ENCODE assay signal across 28 cellular contexts in genomic region chr22:18991828-18992442, GRCh38. TPM values are rescaled to one million over a fixed set of nuclear protein-coding genes. Genes with fewer than 3 reads are reported as not detected.
"Had no signal": no experiment of that assay in that cellular context is flagged by ENCODE, and none has a peak within 500 bp of the region (broad histone marks: within the 10 kb centered on the region; RNA-seq: fewer than 3 reads in every experiment).

No MANE protein-coding gene starts in this region.

- H3K4me3 ChIP-seq: colonic mucosa, esophagus muscularis mucosa, heart right ventricle, left ventricle myocardium inferior, lower lobe of right lung, pancreas, right atrium auricular region, thoracic aorta, tibial nerve, vagina had no signal

- H3K36me3 ChIP-seq: colonic mucosa, esophagus muscularis mucosa, heart right ventricle, left ventricle myocardium inferior, lower lobe of right lung, neutrophil, pancreas, right atrium auricular region, thoracic aorta, tibial nerve, vagina had no signal

- H3K36me3 Mint-ChIP-seq: natural killer cell; stimulated activated effector memory CD8-positive, alpha-beta T cell treated with anti-CD3 and anti-CD28 coated beads, Interleukin-12 subunit alpha, Interleukin-12 subunit beta, amount 100 ng/mL, for 72 hours had no signal

- H3K9me3 ChIP-seq: colonic mucosa, esophagus muscularis mucosa, heart right ventricle, left ventricle myocardium inferior, lower lobe of right lung, neutrophil, pancreas, right atrium auricular region, thoracic aorta, tibial nerve, vagina had no signal

- H3K27me3 ChIP-seq: colonic mucosa, foreskin keratinocyte, pancreas, right atrium auricular region, vagina had no signal

- H3K27ac Mint-ChIP-seq: natural killer cell; stimulated activated effector memory CD8-positive, alpha-beta T cell treated with anti-CD3 and anti-CD28 coated beads, Interleukin-12 subunit alpha, Interleukin-12 subunit beta, amount 100 ng/mL, for 72 hours had no signal

- DNase-seq: colonic mucosa; dermis blood vessel endothelial cell; effector memory CD4-positive, alpha-beta T cell; foreskin keratinocyte; glutamatergic neuron; heart right ventricle; hippocampal formation; left cardiac atrium; left ventricle myocardium inferior; lower lobe of right lung; natural killer cell; pancreas; stimulated activated CD4-positive, alpha-beta T cell treated with anti-CD3 and anti-CD28 coated beads, Interleukin-2, amount 100 ng/mL, for 24 hours; stimulated activated CD4-positive, alpha-beta T cell treated with anti-CD3 and anti-CD28 coated beads, Interleukin-4, amount 100 ng/mL, for 24 hours; stimulated activated naive CD8-positive, alpha-beta T cell treated with anti-CD3 and anti-CD28 coated beads, Interleukin-15, Interleukin-2, amounts not matched to agents 100 U/mL and 50 U/mL, for 24 hours had no signal

- H3K4me1 ChIP-seq: colonic mucosa, esophagus muscularis mucosa, foreskin keratinocyte, heart right ventricle, left ventricle myocardium inferior, lower lobe of right lung, pancreas, right atrium auricular region, tibial nerve, vagina had no signal

- H3K9me3 Mint-ChIP-seq: central memory CD8-positive, alpha-beta T cell; natural killer cell; stimulated activated effector memory CD8-positive, alpha-beta T cell treated with anti-CD3 and anti-CD28 coated beads, Interleukin-12 subunit alpha, Interleukin-12 subunit beta, amount 100 ng/mL, for 72 hours had no signal

- FAIRE-seq: endothelial cell of umbilical vein, islet of Langerhans, pancreas had no signal

- H3K4me1 Mint-ChIP-seq: central memory CD8-positive, alpha-beta T cell; natural killer cell; stimulated activated effector memory CD8-positive, alpha-beta T cell treated with anti-CD3 and anti-CD28 coated beads, Interleukin-12 subunit alpha, Interleukin-12 subunit beta, amount 100 ng/mL, for 72 hours had no signal

- H3K4me3 Mint-ChIP-seq: central memory CD8-positive, alpha-beta T cell; natural killer cell; stimulated activated effector memory CD8-positive, alpha-beta T cell treated with anti-CD3 and anti-CD28 coated beads, Interleukin-12 subunit alpha, Interleukin-12 subunit beta, amount 100 ng/mL, for 72 hours had no signal

- H3K27ac ChIP-seq: colonic mucosa, esophagus muscularis mucosa, foreskin keratinocyte, heart right ventricle, left ventricle myocardium inferior, lower lobe of right lung, neutrophil, pancreas, right atrium auricular region, thoracic aorta, tibial nerve, vagina had no signal

- ATAC-seq: foreskin keratinocyte; heart right ventricle; left cardiac atrium; lower lobe of right lung; natural killer cell; pancreas; sciatic nerve; stimulated activated effector memory CD8-positive, alpha-beta T cell treated with anti-CD3 and anti-CD28 coated beads, Interleukin-12 subunit alpha, Interleukin-12 subunit beta, amount 100 ng/mL, for 72 hours; stimulated activated naive CD8-positive, alpha-beta T cell treated with anti-CD3 and anti-CD28 coated beads, Interleukin-15, Interleukin-2, amounts not matched to agents 100 U/mL and 50 U/mL, for 24 hours had no signal

RNA-seq across cellular contexts. Expression of gene PRODH, which starts 55.8 kb away (rescaled TPM):
- total RNA-seq: endothelial cell of umbilical vein, fibroblast of lung, mononuclear cell, natural killer cell had no signal
- polyA plus RNA-seq: endothelial cell of umbilical vein had no signal
